8 cellular contexts compared by ENCODE assay signal in genomic region chr6:36442671-36443497, GRCh38. TPM values are rescaled to one million over a fixed set of nuclear protein-coding genes. Genes with fewer than 3 reads are reported as not detected.
DNase-seq lines count a peak whose midpoint lies in the region; ATAC-seq, FAIRE-seq and TF ChIP-seq lines count a peak whose summit lies in the region.

KCTD20 (plus strand) TSS chr6:36443000; CDS start chr6:36470098, 27,098 bp downstream.
PXT1 (minus strand) TSS chr6:36442854; CDS start chr6:36426082, 16,772 bp downstream.

- WGBS in adipose tissue, 3 donors, result 0 to 1% (median 0%) methylated on average over 68 to 93 of the region's 93 CpGs
- WGBS in heart right ventricle, 2 donors, result 0% methylated on average over 78 to 93 of the region's 93 CpGs

- no peaks in the 10 kb centered on the region for H3K36me3 ChIP-seq in heart right ventricle

- H3K27me3 Mint-ChIP-seq in type B pancreatic cell, result no peaks in the 10 kb centered on the region

- ATAC-seq in HG02759 (IDR thresholded peaks at IDR 0.05; ENCODE audit: unreplicated experiment) (peak; percentile 87), heart right ventricle (peak; percentile 88 to 96 (median 93))

- H3K4me3 Mint-ChIP-seq in type B pancreatic cell, result peak within 1 kb of the TSS; percentile 97

- no peaks in the 10 kb centered on the region for H3K9me3 Mint-ChIP-seq in type B pancreatic cell

- DNase-seq in GM12891 (ENCODE audit: insufficient read length, low spot score) (peak; percentile 77), NCI-H128 (lab: John Stamatoyannopoulos, UW; ENCODE audit: unreplicated experiment) (peak; percentile 74), T follicular helper cell (ENCODE audit: low read depth) (peak; percentile 74), heart right ventricle (peak; percentile 89 to 91), posterior vena cava (ENCODE audit: low spot score) (peak; percentile 96), type B pancreatic cell (ENCODE audit: extremely low spot score, unreplicated experiment) (peak; percentile 89)

- FAIRE-seq in GM12891 (lab: Jason Lieb, UNC), result peak; percentile 94

- peaks cover 8 to 51% (median 43%) of the 10 kb centered on the region in 9 donors for H3K4me1 ChIP-seq in heart right ventricle

- no peaks in the 10 kb centered on the region for H3K9me3 ChIP-seq in heart right ventricle

- peaks cover 9% of the 10 kb centered on the region for H3K36me3 Mint-ChIP-seq in type B pancreatic cell

- peak within 1 kb of the TSS; percentile 74 to 98 (median 94) for H3K4me3 ChIP-seq in heart right ventricle

- H3K27ac ChIP-seq in adipose tissue (ENCODE audit: low read depth, low read length) (peak within 1 kb of the TSS; percentile 83), heart right ventricle (peak within 1 kb of the TSS; percentile 96 to 100 (median 98))

- H3K27me3 ChIP-seq in heart right ventricle, result no peaks in the 10 kb centered on the region

- peak within 1 kb of the TSS; percentile 98 for H3K27ac Mint-ChIP-seq in type B pancreatic cell

- TF ChIP-seq CTCF in heart right ventricle (IDR thresholded peaks at IDR 0.05), result peak in 1 of 9 donors; percentile 2
- no peak for TF ChIP-seq CTCF in type B pancreatic cell (conservative IDR thresholded peaks at IDR 0.05)

- intact Hi-C loops in heart right ventricle (cut with DNase I), result loop anchor here in 7 of 10 donors (1.0 to 10.0 kb wide), 8 partner anchors 20 to 236 kb away; partner anchors contain the start of genes SRSF3 (in 3 of the 7), STK38 (in 3 of the 7) and CDKN1A (in 1 of the 7)
- intact Hi-C loops in posterior vena cava (cut with DNase I), result no loop called here

- H3K4me1 Mint-ChIP-seq in type B pancreatic cell (ENCODE audit: unreplicated experiment), result peaks cover 29% of the 10 kb centered on the region

- peak; percentile 70 for TF ChIP-seq POLR2A in GM12891 (IDR thresholded peaks at IDR 0.05; ENCODE audit: low read depth, low read length)

TF ChIP-seq in GM12891, 5 proteins besides CTCF, POLR2A, EP300 and RAD21:
- TF ChIP-seq PAX5 (IDR thresholded peaks at IDR 0.05; ENCODE audit: insufficient read depth, low read length, severe bottlenecking) (peak; percentile 50), SPI1 (IDR thresholded peaks at IDR 0.05; ENCODE audit: low read depth, low read length) (no peak), TAF1 (IDR thresholded peaks at IDR 0.05; ENCODE audit: low read depth, low read length) (peak; percentile 86), POLR2AphosphoS5 (IDR thresholded peaks at IDR 0.05; ENCODE audit: low read depth, low read length) (peak; percentile 72; the same call in 1 of the 2 replicates), POU2F2 (IDR thresholded peaks at IDR 0.05; ENCODE audit: low read depth, low read length) (0 out of 2 replicates have a peak, but pooled peaks have one; percentile 40)
TF ChIP-seq in GM12891: peak in this region for 4.

RNA-seq across cellular contexts. Expression of gene KCTD20, which starts in this region (rescaled TPM):
- polyA plus RNA-seq in GM12891 (2012; ENCODE audit: low read depth, missing spikeins), result 29.7 TPM
- polyA plus RNA-seq in adipose tissue (10 to 100 TPM in 2 of 3 donors, 1 to 10 TPM in 1; 8.5 to 52.6 (median 43.8) TPM), heart right ventricle (10 to 100 TPM in 1 of 2 donors, 1 to 10 TPM in 1; 8.9 to 13.4 TPM)
- total RNA-seq in heart right ventricle (10 to 100 TPM; 21.4 to 36.6 (median 26.1) TPM), posterior vena cava (10 to 100 TPM; 52.6 to 54.3 TPM), type B pancreatic cell (ENCODE audit: low replicate concordance) (36.4 and 51.8 TPM in 2 replicates)

RNA-seq across cellular contexts. Expression of gene PXT1, which starts in this region (rescaled TPM):
- 1.6 TPM for polyA plus RNA-seq in GM12891 (2012; ENCODE audit: low read depth, missing spikeins)
- polyA plus RNA-seq in adipose tissue, result under 1 TPM in 1 of 3 donors, not detected in 2; 0.10 TPM
- total RNA-seq in heart right ventricle, result under 1 TPM in 5 of 10 donors, not detected in 5; 0.18 to 0.34 (median 0.23) TPM
- under 1 TPM; 0.15 to 0.26 TPM for polyA plus RNA-seq in heart right ventricle
- not detected for total RNA-seq in posterior vena cava
- 0.19 TPM in 1 of 2 replicates, not detected in the other for total RNA-seq in type B pancreatic cell (ENCODE audit: low replicate concordance)

Comparison
In these comparisons a context has a peak if more than half of its experiments do, and no peak if none do; other contexts are left out.
1. Peak in every context shown above with its lines: DNase-seq, ATAC-seq, H3K4me3 ChIP-seq and H3K27ac ChIP-seq.
2. intact Hi-C loops: an anchor here in heart right ventricle (1.0 to 10.0 kb wide); none called in posterior vena cava.